Comparison of ENCODE assay signal across 34 cellular contexts in genomic region chr2:235378944-235379343, GRCh38.
"Had no signal": no experiment of that assay in that cellular context is flagged by ENCODE, and none has a peak within 500 bp of the region (broad histone marks: within the 10 kb centered on the region; RNA-seq: fewer than 3 reads in every experiment).

No MANE protein-coding gene starts in this region.

- ATAC-seq: activated CD4-positive, alpha-beta T cell treated with anti-CD3 and anti-CD28 coated beads for 36 hours; activated CD4-positive, CD25-positive, alpha-beta regulatory T cell treated with anti-CD3 and anti-CD28 coated beads, Interleukin-2, amount 50 U/mL, for 24 hours; activated naive CD4-positive, alpha-beta T cell treated with anti-CD3 and anti-CD28 coated beads, Interleukin-2, amount 50 U/mL, for 72 hours; activated T-cell treated with anti-CD3 and anti-CD28 coated beads, Interleukin-2, amount 50 U/mL, for 4 hours; Right ventricle myocardium inferior; WTC11 had no signal

- H3K4me3 Mint-ChIP-seq: activated CD4-positive, alpha-beta T cell treated with anti-CD3 and anti-CD28 coated beads for 36 hours; activated CD4-positive, alpha-beta T cell treated with anti-CD3 and anti-CD28 coated beads, Interleukin-2, amount 10 ng/mL, durations not matched to agents 7 days and 5 days; activated naive CD4-positive, alpha-beta T cell treated with anti-CD3 and anti-CD28 coated beads for 36 hours; activated T-cell treated with anti-CD3 and anti-CD28 coated beads, Interleukin-2, amount 50 U/mL, for 4 hours; activated T-helper 1 cell treated with anti-CD3 and anti-CD28 coated beads, Interleukin-12 subunit alpha, Interleukin-12 subunit beta, Interleukin-2, Interleukin-4 antibody, amounts not matched to agents 30 ng/mL and 10 ng/mL and 1 ng/mL, durations not matched to agents 14 hours and 24 hours and 36 hours; WTC11 had no signal

- DNase-seq: activated CD4-positive, alpha-beta T cell treated with anti-CD3 and anti-CD28 coated beads for 36 hours; activated CD4-positive, alpha-beta T cell treated with anti-CD3 and anti-CD28 coated beads, Interleukin-2, amount 10 ng/mL, durations not matched to agents 7 days and 5 days; activated CD4-positive, alpha-beta T cell treated with anti-CD3 and anti-CD28 coated beads, Interleukin-2, amount 50 U/mL, for 48 hours; activated CD8-positive, alpha-beta memory T cell treated with anti-CD3 and anti-CD28 coated beads, Interleukin-2, amount 50 U/mL, for 4 hours; activated gamma-delta T cell treated with Interleukin-2 at 50 U/mL for 16 hours; activated naive CD4-positive, alpha-beta T cell treated with anti-CD3 and anti-CD28 coated beads for 36 hours; activated T-cell treated with anti-CD3 and anti-CD28 coated beads for 4 hours; activated T-cell treated with anti-CD3 and anti-CD28 coated beads, Interleukin-2, amount 50 U/mL, for 4 hours; central memory CD4-positive, alpha-beta T cell; Kasumi-1; KG1; MM.1S; MV-4-11; NCI-H1092; NCI-H1436 treated with DMSO at 0.1 percent for 48 hours; NCI-H187 treated with DMSO at 0.1 percent for 48 hours; NCI-H2081 treated with DMSO at 0.1 percent for 48 hours; NCI-H345; NCI-H524 treated with DMSO at 0.1 percent for 48 hours; NK-92 treated with Interleukin-12 subunit alpha and Interleukin-12 subunit beta, amount 100 ng/mL, for 24 hours; SIG-M5; SW 1271; T-helper 1 cell; T1000 had no signal

- H2AFZ ChIP-seq: PC-9 had no signal

- FAIRE-seq: RCC 7860, TTC549 had no signal

- H3K4me1 Mint-ChIP-seq: activated CD4-positive, alpha-beta T cell treated with anti-CD3 and anti-CD28 coated beads for 36 hours; activated CD4-positive, alpha-beta T cell treated with anti-CD3 and anti-CD28 coated beads, Interleukin-2, amount 10 ng/mL, durations not matched to agents 7 days and 5 days had no signal

- H3K9me3 Mint-ChIP-seq: activated CD4-positive, alpha-beta T cell treated with anti-CD3 and anti-CD28 coated beads, Interleukin-2, amount 10 ng/mL, durations not matched to agents 7 days and 5 days; activated naive CD4-positive, alpha-beta T cell treated with anti-CD3 and anti-CD28 coated beads for 36 hours; activated T-cell treated with anti-CD3 and anti-CD28 coated beads, Interleukin-2, amount 50 U/mL, for 4 hours; activated T-helper 1 cell treated with anti-CD3 and anti-CD28 coated beads, Interleukin-12 subunit alpha, Interleukin-12 subunit beta, Interleukin-2, Interleukin-4 antibody, amounts not matched to agents 30 ng/mL and 10 ng/mL and 1 ng/mL, durations not matched to agents 14 hours and 24 hours and 36 hours had no signal

- H3K27ac Mint-ChIP-seq: activated CD4-positive, alpha-beta T cell treated with anti-CD3 and anti-CD28 coated beads for 36 hours; activated CD4-positive, alpha-beta T cell treated with anti-CD3 and anti-CD28 coated beads, Interleukin-2, amount 10 ng/mL, durations not matched to agents 7 days and 5 days; activated naive CD4-positive, alpha-beta T cell treated with anti-CD3 and anti-CD28 coated beads for 36 hours; activated naive CD4-positive, alpha-beta T cell treated with anti-CD3 and anti-CD28 coated beads, Interleukin-2, amount 50 U/mL, for 72 hours; activated T-helper 1 cell treated with anti-CD3 and anti-CD28 coated beads, Interleukin-12 subunit alpha, Interleukin-12 subunit beta, Interleukin-2, Interleukin-4 antibody, amounts not matched to agents 30 ng/mL and 10 ng/mL and 1 ng/mL, durations not matched to agents 14 hours and 24 hours and 36 hours; WTC11 had no signal

- H3K27ac ChIP-seq: PC-9, RWPE1 had no signal

- H3K36me3 Mint-ChIP-seq: activated naive CD4-positive, alpha-beta T cell treated with anti-CD3 and anti-CD28 coated beads, Interleukin-2, amount 50 U/mL, for 72 hours; brain; WTC11 had no signal

- H3K4me3 ChIP-seq: PC-9 had no signal
